In the genomic region with DNA sequence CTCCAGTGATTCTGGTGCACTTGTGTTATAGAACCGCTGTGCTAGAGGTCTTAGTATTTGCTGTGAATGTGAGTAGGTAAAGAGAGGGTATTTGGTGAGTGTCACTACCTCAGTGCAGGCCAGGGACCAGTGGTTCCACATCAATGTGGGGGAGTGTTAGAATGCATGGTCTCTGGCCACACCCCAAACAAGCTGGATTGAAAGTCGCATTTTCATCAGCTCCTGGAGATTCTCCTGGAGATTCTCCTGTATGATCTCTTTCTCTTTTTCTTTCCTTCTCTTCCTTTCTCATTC, we compare ENCODE assay signal across 17 cellular contexts. TPM values are rescaled to one million over a fixed set of nuclear protein-coding genes. Genes with fewer than 3 reads are reported as not detected.
"Had no signal": no experiment of that assay in that cellular context is flagged by ENCODE, and none has a peak within 500 bp of the region (broad histone marks: within the 10 kb centered on the region; RNA-seq: fewer than 3 reads in every experiment).

No MANE protein-coding gene starts in this region.

- H3K4me1 ChIP-seq: left lung, vagina had no signal

- ATAC-seq: activated naive CD8-positive, alpha-beta T cell treated with anti-CD3 and anti-CD28 coated beads, Interleukin-2, amount 50 U/mL, for 24 hours had no signal

- H3K9me3 ChIP-seq: left lung, tibial nerve, vagina had no signal

- H3K27ac Mint-ChIP-seq: activated naive CD8-positive, alpha-beta T cell treated with anti-CD3 and anti-CD28 coated beads, Interleukin-2, amount 50 U/mL, for 24 hours; activated T-helper 2 cell treated with anti-CD3 and anti-CD28 coated beads, Interferon-gamma antibody, Interleukin-2, Interleukin-4, amounts not matched to agents 10 μg/mL and 5 μg/mL and 100 μg/mL, durations not matched to agents 14 hours and 24 hours and 36 hours; nephron progenitor cell; T-helper 17 cell had no signal

- H3K9me3 Mint-ChIP-seq: activated naive CD8-positive, alpha-beta T cell treated with anti-CD3 and anti-CD28 coated beads, Interleukin-2, amount 50 U/mL, for 24 hours; activated T-helper 2 cell treated with anti-CD3 and anti-CD28 coated beads, Interferon-gamma antibody, Interleukin-2, Interleukin-4, amounts not matched to agents 10 μg/mL and 5 μg/mL and 100 μg/mL, durations not matched to agents 14 hours and 24 hours and 36 hours had no signal

- H3K27ac ChIP-seq: left lung, tibial nerve, vagina, VCaP had no signal

- H3K27me3 ChIP-seq: tibial nerve, vagina had no signal

- H3K4me3 Mint-ChIP-seq: activated naive CD8-positive, alpha-beta T cell treated with anti-CD3 and anti-CD28 coated beads, Interleukin-2, amount 50 U/mL, for 24 hours; brain; nephron progenitor cell; T-helper 17 cell had no signal

- H3K27me3 Mint-ChIP-seq: activated naive CD8-positive, alpha-beta T cell treated with anti-CD3 and anti-CD28 coated beads, Interleukin-2, amount 50 U/mL, for 24 hours had no signal

- H3K4me1 Mint-ChIP-seq: activated naive CD8-positive, alpha-beta T cell treated with anti-CD3 and anti-CD28 coated beads, Interleukin-2, amount 50 U/mL, for 24 hours had no signal

- H3K4me3 ChIP-seq: left lung, tibial nerve, vagina had no signal

- DNase-seq: activated CD4-positive, alpha-beta T cell treated with anti-CD3 and anti-CD28 coated beads for 1 hour; activated naive CD4-positive, alpha-beta T cell treated with Interleukin-2 at 50 U/mL for 16 hours; activated naive CD8-positive, alpha-beta T cell treated with anti-CD3 and anti-CD28 coated beads, Interleukin-2, amount 50 U/mL, for 24 hours; activated T-cell treated with anti-CD3 and anti-CD28 coated beads, Interleukin-2, amount 50 U/mL, for 1 hour; left lung; occipital lobe; stimulated activated CD8-positive, alpha-beta memory T cell treated with anti-CD3 and anti-CD28 coated beads, Interleukin-4, amount 100 ng/mL, for 48 hours; stimulated activated naive CD4-positive, alpha-beta T cell treated with Interleukin-2 at 50 U/mL for 16 hours; T-helper 17 cell had no signal

- H3K36me3 ChIP-seq: left lung, tibial nerve, vagina had no signal

- H3K36me3 Mint-ChIP-seq: brain had no signal

- FAIRE-seq: colon had no signal

RNA-seq across cellular contexts. Expression of gene BCAS1, which starts 26.8 kb away (rescaled TPM):
- total RNA-seq: activated T-helper 2 cell treated with anti-CD3 and anti-CD28 coated beads, Interferon-gamma antibody, Interleukin-2, Interleukin-4, amounts not matched to agents 10 μg/mL and 5 μg/mL and 100 μg/mL, durations not matched to agents 14 hours and 24 hours and 36 hours; lung microvascular endothelial cell had no signal
